ENCODE assay signal across 19 cellular contexts in genomic region chr5:150529147-150529546, GRCh38.
"Had no signal": no experiment of that assay in that cellular context is flagged by ENCODE, and none has a peak within 500 bp of the region (broad histone marks: within the 10 kb centered on the region; RNA-seq: fewer than 3 reads in every experiment).

No MANE protein-coding gene starts in this region.

- H3K27me3 ChIP-seq: heart right ventricle, tibial artery had no signal

- ATAC-seq: activated naive CD8-positive, alpha-beta T cell treated with anti-CD3 and anti-CD28 coated beads, Interleukin-2, amount 50 U/mL, for 24 hours; heart right ventricle; natural killer cell had no signal

- H3K9me3 ChIP-seq: heart right ventricle, tibial artery had no signal

- H3K4me3 ChIP-seq: heart right ventricle, tibial artery had no signal

- DNase-seq: activated CD4-positive, alpha-beta T cell treated with anti-CD3 and anti-CD28 coated beads, Interleukin-2, amount 50 U/mL, for 1 hour; activated CD4-positive, CD25-positive, alpha-beta regulatory T cell treated with anti-CD3 and anti-CD28 coated beads, Interleukin-2, amount 50 U/mL, for 72 hours; activated CD8-positive, alpha-beta memory T cell treated with anti-CD3 and anti-CD28 coated beads for 24 hours; activated CD8-positive, alpha-beta memory T cell treated with anti-CD3 and anti-CD28 coated beads, Interleukin-2, amount 50 U/mL, for 48 hours; activated effector memory CD4-positive, alpha-beta T cell treated with Interleukin-2 at 50 U/mL for 16 hours; activated naive CD4-positive, alpha-beta T cell treated with anti-CD3 and anti-CD28 coated beads, Interleukin-2, amount 10 ng/mL, durations not matched to agents 7 days and 5 days; activated naive CD8-positive, alpha-beta T cell treated with anti-CD3 and anti-CD28 coated beads, Interleukin-2, amount 50 U/mL, for 24 hours; activated T-cell treated with anti-CD3 and anti-CD28 coated beads, Interleukin-2, amount 50 U/mL, for 48 hours; anterior cingulate cortex; cortex of kidney; heart right ventricle; natural killer cell; retina; stimulated activated CD4-positive, alpha-beta T cell treated with anti-CD3 and anti-CD28 coated beads, Interleukin-12 subunit alpha, Interleukin-12 subunit beta, amount 100 ng/mL, for 4 hours; stimulated activated CD4-positive, alpha-beta T cell treated with anti-CD3 and anti-CD28 coated beads, Interleukin-1b, Interleukin-23, amount 100 ng/mL, for 48 hours; stimulated activated CD8-positive, alpha-beta memory T cell treated with anti-CD3 and anti-CD28 coated beads, Interleukin-4, amount 100 ng/mL, for 48 hours; stimulated activated naive CD4-positive, alpha-beta T cell; T1000; tibial artery had no signal
